Comparison of ENCODE assay signal across 8 cellular contexts in genomic region chr4:144787365-144788263, GRCh38.
DNase-seq lines count a peak whose midpoint lies in the region; ATAC-seq and TF ChIP-seq lines count a peak whose summit lies in the region.

No MANE protein-coding gene starts in this region.

- peak; percentile 66 for ATAC-seq in GM23338

- H3K27me3 ChIP-seq in GM23338 (ENCODE audit: insufficient read depth): no peaks in the 10 kb centered on the region

- H4K20me1 ChIP-seq in GM23338 (replicated peaks; ENCODE audit: insufficient read depth): no peaks in the 10 kb centered on the region

- no peak overlapping the region for H2AFZ ChIP-seq in GM23338

- peaks cover 13% of the 10 kb centered on the region; the same call in 2 of the 3 replicates for H3K36me3 Mint-ChIP-seq in GM23338 (ENCODE audit: low read depth)
- peaks cover 8% of the 10 kb centered on the region for H3K36me3 Mint-ChIP-seq in nephron progenitor cell (ENCODE audit: low read depth)

- H3K4me1 Mint-ChIP-seq in GM23338 (no peaks in the 10 kb centered on the region), nephron progenitor cell (no peaks in the 10 kb centered on the region)

- peaks cover 19% of the 10 kb centered on the region for H3K9me3 Mint-ChIP-seq in GM23338
- H3K9me3 Mint-ChIP-seq in nephron progenitor cell: peaks cover 22% of the 10 kb centered on the region

- H3K4me3 Mint-ChIP-seq in GM23338 (no peak overlapping the region), nephron progenitor cell (no peak overlapping the region)

- H3K27ac Mint-ChIP-seq in GM23338 (no peak overlapping the region), nephron progenitor cell (no peak overlapping the region)

- H3K27ac ChIP-seq in GM23338 (ENCODE audit: low read depth): no peak overlapping the region

- no peak overlapping the region for H3K4me3 ChIP-seq in GM23338

- TF ChIP-seq CTCF in GM10266 (IDR thresholded peaks at IDR 0.05; ENCODE audit: control insufficient read depth, insufficient read depth, low read depth, missing control alignments): peak; percentile 57
- TF ChIP-seq CTCF in GM23338 (conservative IDR thresholded peaks at IDR 0.05; ENCODE audit: low read depth in 2 of 2): peak; percentile 70 to 85
- peak; percentile 62 for TF ChIP-seq CTCF in nephron progenitor cell (IDR thresholded peaks at IDR 0.05)

- no peaks in the 10 kb centered on the region for H3K4me1 ChIP-seq in GM23338 (ENCODE audit: insufficient read depth)

- H3K9me2 ChIP-seq in GM23338 (ENCODE audit: insufficient read depth): no peaks in the 10 kb centered on the region; the same call in 1 of the 2 replicates

- no peaks in the 10 kb centered on the region for H3K79me2 ChIP-seq in GM23338 (replicated peaks; ENCODE audit: insufficient read depth)

- no peaks in the 10 kb centered on the region for H3F3A ChIP-seq in GM23338 (replicated peaks; ENCODE audit: low read depth)

- no peak overlapping the region for H3K4me2 ChIP-seq in GM23338

- DNase-seq in GM10266 (ENCODE audit: extremely low spot score) (peak; percentile 30), GM23338 (ENCODE audit: low spot score) (peak; percentile 76), NCI-H146 (lab: John Stamatoyannopoulos, UW) (peak; percentile 12), dedifferentiated amniotic fluid mesenchymal stem cell (ENCODE audit: extremely low spot score) (peak; percentile 21), nephron progenitor cell (no peak), GM19240 (ENCODE audit: insufficient read length, low spot score) (no peak), ureter (ENCODE audit: low spot score) (no peak)
- DNase-seq in activated effector memory CD4-positive, alpha-beta T cell treated with anti-CD3 and anti-CD28 coated beads, Interleukin-2, amount 50 U/mL, for 16 hours: no peak

- H3K27me3 Mint-ChIP-seq in GM23338 (ENCODE audit: insufficient read depth, low read depth, poor library complexity): no peaks in the 10 kb centered on the region
- peaks cover 3% of the 10 kb centered on the region for H3K27me3 Mint-ChIP-seq in nephron progenitor cell (ENCODE audit: low read depth, poor library complexity)

- H3K36me3 ChIP-seq in GM23338 (ENCODE audit: insufficient read depth): peaks cover 6% of the 10 kb centered on the region; the same call in 1 of the 2 replicates

TF ChIP-seq in GM23338, 12 proteins besides CTCF, POLR2A, EP300 and RAD21:
- TF ChIP-seq EZH2 (IDR thresholded peaks at IDR 0.05; ENCODE audit: low read depth, unreplicated experiment): no peak
- TF ChIP-seq NANOG (IDR thresholded peaks at IDR 0.05; ENCODE audit: borderline replicate concordance): no peak
- no peak for TF ChIP-seq EZH2phosphoT487 (IDR thresholded peaks at IDR 0.05; ENCODE audit: unreplicated experiment)
- TF ChIP-seq JUNB (IDR thresholded peaks at IDR 0.05; ENCODE audit: unreplicated experiment): no peak
- TF ChIP-seq CREB1 (CRISPR knock-in tag; IDR thresholded peaks at IDR 0.05; ENCODE audit: low read depth): no peak
- TF ChIP-seq POLR2AphosphoS5 (IDR thresholded peaks at IDR 0.05; ENCODE audit: low read depth): no peak
- no peak for TF ChIP-seq ZNF331 (CRISPR knock-in tag; IDR thresholded peaks at IDR 0.05; ENCODE audit: low read depth)
- TF ChIP-seq STAT1 (IDR thresholded peaks at IDR 0.05; ENCODE audit: unreplicated experiment): no peak
- TF ChIP-seq, protein P1, sequence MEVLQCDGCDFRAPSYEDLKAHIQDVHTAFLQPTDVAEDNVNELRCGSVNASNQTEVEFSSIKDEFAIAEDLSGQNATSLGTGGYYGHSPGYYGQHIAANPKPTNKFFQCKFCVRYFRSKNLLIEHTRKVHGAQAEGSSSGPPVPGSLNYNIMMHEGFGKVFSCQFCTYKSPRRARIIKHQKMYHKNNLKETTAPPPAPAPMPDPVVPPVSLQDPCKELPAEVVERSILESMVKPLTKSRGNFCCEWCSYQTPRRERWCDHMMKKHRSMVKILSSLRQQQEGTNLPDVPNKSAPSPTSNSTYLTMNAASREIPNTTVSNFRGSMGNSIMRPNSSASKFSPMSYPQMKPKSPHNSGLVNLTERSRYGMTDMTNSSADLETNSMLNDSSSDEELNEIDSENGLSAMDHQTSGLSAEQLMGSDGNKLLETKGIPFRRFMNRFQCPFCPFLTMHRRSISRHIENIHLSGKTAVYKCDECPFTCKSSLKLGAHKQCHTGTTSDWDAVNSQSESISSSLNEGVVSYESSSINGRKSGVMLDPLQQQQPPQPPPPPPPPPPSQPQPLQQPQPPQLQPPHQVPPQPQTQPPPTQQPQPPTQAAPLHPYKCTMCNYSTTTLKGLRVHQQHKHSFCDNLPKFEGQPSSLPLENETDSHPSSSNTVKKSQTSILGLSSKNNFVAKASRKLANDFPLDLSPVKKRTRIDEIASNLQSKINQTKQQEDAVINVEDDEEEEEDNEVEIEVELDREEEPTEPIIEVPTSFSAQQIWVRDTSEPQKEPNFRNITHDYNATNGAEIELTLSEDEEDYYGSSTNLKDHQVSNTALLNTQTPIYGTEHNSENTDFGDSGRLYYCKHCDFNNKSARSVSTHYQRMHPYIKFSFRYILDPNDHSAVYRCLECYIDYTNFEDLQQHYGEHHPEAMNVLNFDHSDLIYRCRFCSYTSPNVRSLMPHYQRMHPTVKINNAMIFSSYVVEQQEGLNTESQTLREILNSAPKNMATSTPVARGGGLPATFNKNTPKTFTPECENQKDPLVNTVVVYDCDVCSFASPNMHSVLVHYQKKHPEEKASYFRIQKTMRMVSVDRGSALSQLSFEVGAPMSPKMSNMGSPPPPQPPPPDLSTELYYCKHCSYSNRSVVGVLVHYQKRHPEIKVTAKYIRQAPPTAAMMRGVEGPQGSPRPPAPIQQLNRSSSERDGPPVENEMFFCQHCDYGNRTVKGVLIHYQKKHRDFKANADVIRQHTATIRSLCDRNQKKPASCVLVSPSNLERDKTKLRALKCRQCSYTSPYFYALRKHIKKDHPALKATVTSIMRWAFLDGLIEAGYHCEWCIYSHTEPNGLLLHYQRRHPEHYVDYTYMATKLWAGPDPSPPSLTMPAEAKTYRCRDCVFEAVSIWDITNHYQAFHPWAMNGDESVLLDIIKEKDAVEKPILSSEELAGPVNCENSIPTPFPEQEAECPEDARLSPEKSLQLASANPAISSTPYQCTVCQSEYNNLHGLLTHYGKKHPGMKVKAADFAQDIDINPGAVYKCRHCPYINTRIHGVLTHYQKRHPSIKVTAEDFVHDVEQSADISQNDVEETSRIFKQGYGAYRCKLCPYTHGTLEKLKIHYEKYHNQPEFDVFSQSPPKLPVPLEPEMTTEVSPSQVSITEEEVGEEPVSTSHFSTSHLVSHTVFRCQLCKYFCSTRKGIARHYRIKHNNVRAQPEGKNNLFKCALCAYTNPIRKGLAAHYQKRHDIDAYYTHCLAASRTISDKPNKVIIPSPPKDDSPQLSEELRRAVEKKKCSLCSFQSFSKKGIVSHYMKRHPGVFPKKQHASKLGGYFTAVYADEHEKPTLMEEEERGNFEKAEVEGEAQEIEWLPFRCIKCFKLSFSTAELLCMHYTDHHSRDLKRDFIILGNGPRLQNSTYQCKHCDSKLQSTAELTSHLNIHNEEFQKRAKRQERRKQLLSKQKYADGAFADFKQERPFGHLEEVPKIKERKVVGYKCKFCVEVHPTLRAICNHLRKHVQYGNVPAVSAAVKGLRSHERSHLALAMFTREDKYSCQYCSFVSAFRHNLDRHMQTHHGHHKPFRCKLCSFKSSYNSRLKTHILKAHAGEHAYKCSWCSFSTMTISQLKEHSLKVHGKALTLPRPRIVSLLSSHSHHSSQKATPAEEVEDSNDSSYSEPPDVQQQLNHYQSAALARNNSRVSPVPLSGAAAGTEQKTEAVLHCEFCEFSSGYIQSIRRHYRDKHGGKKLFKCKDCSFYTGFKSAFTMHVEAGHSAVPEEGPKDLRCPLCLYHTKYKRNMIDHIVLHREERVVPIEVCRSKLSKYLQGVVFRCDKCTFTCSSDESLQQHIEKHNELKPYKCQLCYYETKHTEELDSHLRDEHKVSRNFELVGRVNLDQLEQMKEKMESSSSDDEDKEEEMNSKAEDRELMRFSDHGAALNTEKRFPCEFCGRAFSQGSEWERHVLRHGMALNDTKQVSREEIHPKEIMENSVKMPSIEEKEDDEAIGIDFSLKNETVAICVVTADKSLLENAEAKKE (CRISPR knock-in tag; IDR thresholded peaks at IDR 0.05): no peak
- TF ChIP-seq, protein P2, sequence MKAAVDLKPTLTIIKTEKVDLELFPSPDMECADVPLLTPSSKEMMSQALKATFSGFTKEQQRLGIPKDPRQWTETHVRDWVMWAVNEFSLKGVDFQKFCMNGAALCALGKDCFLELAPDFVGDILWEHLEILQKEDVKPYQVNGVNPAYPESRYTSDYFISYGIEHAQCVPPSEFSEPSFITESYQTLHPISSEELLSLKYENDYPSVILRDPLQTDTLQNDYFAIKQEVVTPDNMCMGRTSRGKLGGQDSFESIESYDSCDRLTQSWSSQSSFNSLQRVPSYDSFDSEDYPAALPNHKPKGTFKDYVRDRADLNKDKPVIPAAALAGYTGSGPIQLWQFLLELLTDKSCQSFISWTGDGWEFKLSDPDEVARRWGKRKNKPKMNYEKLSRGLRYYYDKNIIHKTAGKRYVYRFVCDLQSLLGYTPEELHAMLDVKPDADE (IDR thresholded peaks at IDR 0.05): no peak
- TF ChIP-seq REST (IDR thresholded peaks at IDR 0.05; ENCODE audit: unreplicated experiment): no peak
- no peak for TF ChIP-seq ZNF114 (CRISPR knock-in tag; IDR thresholded peaks at IDR 0.05)
TF ChIP-seq in GM23338: peak in this region for 0.

Comparison
In these comparisons a context has a peak if more than half of its experiments do, and no peak if none do; other contexts are left out.
1. DNase-seq: peak in GM10266 (single experiment), GM23338 (single experiment), NCI-H146 (single experiment) and dedifferentiated amniotic fluid mesenchymal stem cell (single experiment); none in nephron progenitor cell (single experiment), GM19240 (single experiment), activated effector memory CD4-positive, alpha-beta T cell treated with anti-CD3 and anti-CD28 coated beads, Interleukin-2, amount 50 U/mL, for 16 hours (single experiment) and ureter (single experiment).
2. Peak in every context shown above with its lines, with median percentiles within 50 percentile points of each other: CTCF ChIP-seq.